9 cellular contexts compared by ENCODE assay signal in genomic region chr17:82281502-82282238, GRCh38. TPM values are rescaled to one million over a fixed set of nuclear protein-coding genes. Genes with fewer than 3 reads are reported as not detected.
DNase-seq lines count a peak whose midpoint lies in the region; ATAC-seq and TF ChIP-seq lines count a peak whose summit lies in the region.
"Had no signal": no experiment of that assay in that cellular context is flagged by ENCODE, and none has a peak within 500 bp of the region (broad histone marks: within the 10 kb centered on the region; RNA-seq: fewer than 3 reads in every experiment).

No MANE protein-coding gene starts in this region.

- H3K4me1 ChIP-seq in transverse colon = peaks cover 0 to 21% (median 12%) of the 10 kb centered on the region in 4 donors

- DNase-seq in activated gamma-delta T cell treated with anti-CD3 and anti-CD28 coated beads, Interleukin-2, amount 50 U/mL, for 16 hours (ENCODE audit: low read depth) = peak; percentile 43
- DNase-seq in activated gamma-delta T cell treated with Interleukin-2 at 50 U/mL for 16 hours = no peak
- DNase-seq in activated CD8-positive, alpha-beta T cell treated with anti-CD3 and anti-CD28 coated beads, Interleukin-2, amount 10 ng/mL, durations not matched to agents 7 days and 5 days = no peak
- no peak for DNase-seq in left colon
- peak; percentile 51 for DNase-seq in transverse colon
- DNase-seq in foreskin melanocyte = no peak

- H3K4me1 Mint-ChIP-seq in activated CD8-positive, alpha-beta T cell treated with anti-CD3 and anti-CD28 coated beads, Interleukin-2, amount 10 ng/mL, durations not matched to agents 7 days and 5 days (ENCODE audit: low read depth) = peaks cover 29% of the 10 kb centered on the region

- CTCF ChIA-PET in activated CD8-positive, alpha-beta T cell treated with anti-CD3 and anti-CD28 coated beads, Interleukin-2, amount 10 ng/mL, durations not matched to agents 7 days and 5 days (lab: Charles Lee) = interaction anchor here (0.8 to 1.3 kb wide), 3 partner anchors 17 to 39 kb away, joined by 3 to 4 read pairs (median 3); no protein-coding TSS in a partner anchor

- in situ Hi-C loops in transverse colon (cut with MboI; ENCODE audit: low pct_ligation_motif_present in 1 of 4, low pct_unique_long_range_greater_than_20kb in 1 of 4, low sequenced_read_pairs in 3 of 4) = no loop called here

- H3K36me3 ChIP-seq in transverse colon = no peaks in the 10 kb centered on the region
- H3K36me3 ChIP-seq: BLaER1 had no signal

- no peak for TF ChIP-seq EP300 in transverse colon (IDR thresholded peaks at IDR 0.05; ENCODE audit: low read depth)

- H3K4me3 ChIP-seq in transverse colon = no peak overlapping the region
- H3K4me3 ChIP-seq: BLaER1 had no signal

- TF ChIP-seq CTCF in transverse colon (IDR thresholded peaks at IDR 0.05) = no peak

- H3K27ac ChIP-seq in transverse colon = no peak overlapping the region
- H3K27ac ChIP-seq: BLaER1 had no signal

- peak; percentile 29 for ATAC-seq in activated CD8-positive, alpha-beta T cell treated with anti-CD3 and anti-CD28 coated beads, Interleukin-2, amount 10 ng/mL, durations not matched to agents 7 days and 5 days
- ATAC-seq in left colon = peak; percentile 73
- ATAC-seq in HG03025 (IDR thresholded peaks at IDR 0.05; ENCODE audit: low FRiP score, unreplicated experiment) = no peak
- no peak for ATAC-seq in HG03135 (IDR thresholded peaks at IDR 0.05; ENCODE audit: unreplicated experiment)

- H3K4me3 Mint-ChIP-seq in activated CD8-positive, alpha-beta T cell treated with anti-CD3 and anti-CD28 coated beads, Interleukin-2, amount 10 ng/mL, durations not matched to agents 7 days and 5 days = no peak overlapping the region

- TF ChIP-seq POLR2A in transverse colon (IDR thresholded peaks at IDR 0.05) = no peak

- intact Hi-C loops in left colon (cut with DNase I, micrococcal nuclease) (no loop called here), transverse colon (cut with DNase I; ENCODE audit: low total_unique reads) (no loop called here)

- H3K27me3 ChIP-seq in transverse colon = no peaks in the 10 kb centered on the region
- H3K27me3 ChIP-seq: BLaER1 had no signal

- H3K27ac Mint-ChIP-seq in activated CD8-positive, alpha-beta T cell treated with anti-CD3 and anti-CD28 coated beads, Interleukin-2, amount 10 ng/mL, durations not matched to agents 7 days and 5 days = no peak overlapping the region

- no peaks in the 10 kb centered on the region for H3K9me3 ChIP-seq in transverse colon
- H3K9me3 ChIP-seq: BLaER1 had no signal

- POLR2A ChIA-PET in activated CD8-positive, alpha-beta T cell treated with anti-CD3 and anti-CD28 coated beads, Interleukin-2, amount 10 ng/mL, durations not matched to agents 7 days and 5 days (lab: Charles Lee) = interaction anchor here (0.6 to 2.3 kb wide), 5 partner anchors 10 to 35 kb away, joined by 3 to 14 read pairs (median 4); partner anchors contain the start of gene CD7

- H3K27me3 Mint-ChIP-seq in activated CD8-positive, alpha-beta T cell treated with anti-CD3 and anti-CD28 coated beads, Interleukin-2, amount 10 ng/mL, durations not matched to agents 7 days and 5 days (ENCODE audit: low read depth) = peaks cover 7% of the 10 kb centered on the region

- no peaks in the 10 kb centered on the region for H3K9me3 Mint-ChIP-seq in activated CD8-positive, alpha-beta T cell treated with anti-CD3 and anti-CD28 coated beads, Interleukin-2, amount 10 ng/mL, durations not matched to agents 7 days and 5 days (ENCODE audit: insufficient read depth)

- H3K36me3 Mint-ChIP-seq in activated CD8-positive, alpha-beta T cell treated with anti-CD3 and anti-CD28 coated beads, Interleukin-2, amount 10 ng/mL, durations not matched to agents 7 days and 5 days (ENCODE audit: low read depth) = no peaks in the 10 kb centered on the region

- 33 to 73% methylated on average over 3 to 21 of the region's 22 CpGs for WGBS in transverse colon (ENCODE audit: low coverage in 1 of 2), 2 donors

RNA-seq across cellular contexts. Expression of gene CSNK1D, which starts 8.2 kb away (rescaled TPM):
- total RNA-seq in activated CD8-positive, alpha-beta T cell treated with anti-CD3 and anti-CD28 coated beads, Interleukin-2, amount 10 ng/mL, durations not matched to agents 7 days and 5 days = 100 to 1,000 TPM in 1 of 2 experiments, 10 to 100 TPM in 1; 99.5 to 111 TPM
- total RNA-seq in left colon = 100 to 1,000 TPM; 165 to 166 TPM
- total RNA-seq in transverse colon = 100 to 1,000 TPM in 2 of 4 donors, 10 to 100 TPM in 2; 86.0 to 230 (median 148) TPM

RNA-seq across cellular contexts. Expression of gene CD7, which starts 35.7 kb away (rescaled TPM):
- total RNA-seq in activated CD8-positive, alpha-beta T cell treated with anti-CD3 and anti-CD28 coated beads, Interleukin-2, amount 10 ng/mL, durations not matched to agents 7 days and 5 days = 100 to 1,000 TPM; 334 to 355 TPM
- total RNA-seq in left colon = 10 to 100 TPM in 1 of 2 donors, 1 to 10 TPM in 1; 5.2 to 10.0 TPM
- total RNA-seq in transverse colon = 1 to 10 TPM; 6.1 to 9.7 (median 7.4) TPM

RNA-seq across cellular contexts. Expression of gene SECTM1, which starts 51.9 kb away (rescaled TPM):
- total RNA-seq in activated CD8-positive, alpha-beta T cell treated with anti-CD3 and anti-CD28 coated beads, Interleukin-2, amount 10 ng/mL, durations not matched to agents 7 days and 5 days = under 1 TPM; 0.92 to 0.94 TPM
- 100 to 1,000 TPM in 1 of 2 donors, 10 to 100 TPM in 1; 78.5 to 127 TPM for total RNA-seq in left colon
- total RNA-seq in transverse colon = 100 to 1,000 TPM in 2 of 4 donors, 10 to 100 TPM in 1, 1 to 10 TPM in 1; 5.8 to 127 (median 107) TPM

RNA-seq across cellular contexts. Expression of gene SLC16A3, which starts 52.8 kb away (rescaled TPM):
- total RNA-seq in activated CD8-positive, alpha-beta T cell treated with anti-CD3 and anti-CD28 coated beads, Interleukin-2, amount 10 ng/mL, durations not matched to agents 7 days and 5 days = 100 to 1,000 TPM; 257 to 264 TPM
- total RNA-seq in left colon = 100 to 1,000 TPM; 112 to 168 TPM
- total RNA-seq in transverse colon = 100 to 1,000 TPM in 1 of 4 donors, 10 to 100 TPM in 3; 11.5 to 105 (median 48.9) TPM

Comparison
In these comparisons a context has a peak if more than half of its experiments do, and no peak if none do; other contexts are left out.
1. DNase-seq: peak in activated gamma-delta T cell treated with anti-CD3 and anti-CD28 coated beads, Interleukin-2, amount 50 U/mL, for 16 hours (single experiment) and transverse colon (single experiment); none in activated gamma-delta T cell treated with Interleukin-2 at 50 U/mL for 16 hours (single experiment), activated CD8-positive, alpha-beta T cell treated with anti-CD3 and anti-CD28 coated beads, Interleukin-2, amount 10 ng/mL, durations not matched to agents 7 days and 5 days (single experiment), left colon (0 of 2) and foreskin melanocyte (single experiment).
2. ATAC-seq: peak in activated CD8-positive, alpha-beta T cell treated with anti-CD3 and anti-CD28 coated beads, Interleukin-2, amount 10 ng/mL, durations not matched to agents 7 days and 5 days (single experiment) and left colon (single experiment); none in HG03025 (single experiment) and HG03135 (single experiment).
3. RNA of gene CD7, which starts 35.7 kb away (total RNA-seq): 334 to 355 TPM in activated CD8-positive, alpha-beta T cell treated with anti-CD3 and anti-CD28 coated beads, Interleukin-2, amount 10 ng/mL, durations not matched to agents 7 days and 5 days; 5.2 to 10.0 TPM in left colon and 6.1 to 9.7 TPM in transverse colon; every median in the first group is over 10 times any median in the second.